21 cellular contexts compared by ENCODE assay signal in genomic region chr2:70233892-70234291, GRCh38. TPM values are rescaled to one million over a fixed set of nuclear protein-coding genes. Genes with fewer than 3 reads are reported as not detected.
A peak's percentile ranks its signal among the peaks of the same experiment; 100 is the strongest.
DNase-seq lines count a peak whose midpoint lies in the region; ATAC-seq, FAIRE-seq and TF ChIP-seq lines count a peak whose summit lies in the region.
"Had no signal": no experiment of that assay in that cellular context is flagged by ENCODE, and none has a peak within 500 bp of the region (broad histone marks: within the 10 kb centered on the region; RNA-seq: fewer than 3 reads in every experiment).

No MANE protein-coding gene starts in this region.

- H3K4me2 ChIP-seq in SK-N-SH (no peak overlapping the region), HepG2 (ENCODE audit: low read depth, low read length) (no peak overlapping the region)
- H3K4me2 ChIP-seq: GM23338 had no signal

- H4K20me1 ChIP-seq in SK-N-SH (ENCODE audit: insufficient read depth), result peaks cover 49% of the 10 kb centered on the region
- peaks cover 26% of the 10 kb centered on the region for H4K20me1 ChIP-seq in HepG2 (ENCODE audit: insufficient read depth, low read length)

- in situ Hi-C loops in HepG2 (cut with HindIII; ENCODE audit: extremely low pct_ligation_motif_present, low pct_unique_long_range_greater_than_20kb), result no loop called here

- H3F3A ChIP-seq in SK-N-SH (replicated peaks; ENCODE audit: insufficient read depth), result peaks cover 27% of the 10 kb centered on the region

- H3K9me3 ChIP-seq in SK-N-SH (no peaks in the 10 kb centered on the region), HepG2 (ENCODE audit: low read length) (no peaks in the 10 kb centered on the region)

- no peak for TF ChIP-seq CTCF in SK-N-SH (IDR thresholded peaks at IDR 0.05)
- no peak for TF ChIP-seq CTCF in HepG2 (CRISPR knock-in tag; IDR thresholded peaks at IDR 0.05)

- H2AFZ ChIP-seq in SK-N-SH (ENCODE audit: low read depth), result no peak overlapping the region
- H2AFZ ChIP-seq in HepG2 (ENCODE audit: low read length), result no peak overlapping the region
- H2AFZ ChIP-seq: GM23338 had no signal

- 74% methylated on average over 3 of the region's 3 CpGs for WGBS in SK-N-SH (ENCODE audit: low lambda C conversion rate)
- WGBS in HepG2 (ENCODE audit: low lambda C conversion rate), result 89% methylated on average over 3 of the region's 3 CpGs

- intact Hi-C loops in HepG2 (cut with micrococcal nuclease; ENCODE audit: unreplicated experiment), result no loop called here

- no peak for FAIRE-seq in HepG2 (lab: Jason Lieb, UNC)
- FAIRE-seq: GM19239, K562 had no signal

- TSS peak; percentile 23 for BruUV-seq in HepG2 (replicated peaks; lab: Mats Ljungman, UMichigan)

- H3K36me3 Mint-ChIP-seq in central memory CD8-positive, alpha-beta T cell (ENCODE audit: insufficient read depth), result peaks cover 63% of the 10 kb centered on the region

- H3K9ac ChIP-seq in SK-N-SH (no peak overlapping the region), HepG2 (ENCODE audit: insufficient read depth, low read depth, low read length) (no peak overlapping the region)

- CTCF ChIA-PET in SK-N-SH (lab: Yijun Ruan, JAX), result no interaction called here
- CTCF ChIA-PET in HepG2 (lab: Yijun Ruan, JAX; ENCODE audit: low intra/inter-chr PET ratio, low total read pairs), result no interaction called here

- no peaks in the 10 kb centered on the region for H3K27me3 Mint-ChIP-seq in central memory CD8-positive, alpha-beta T cell

- POLR2A ChIA-PET in SK-N-SH (lab: Yijun Ruan, JAX), result no interaction called here
- POLR2A ChIA-PET in HepG2 (lab: Yijun Ruan, JAX), result no interaction called here

- TF ChIP-seq RAD21 in SK-N-SH (IDR thresholded peaks at IDR 0.05; ENCODE audit: low read length) (no peak), HepG2 (CRISPR knock-in tag; IDR thresholded peaks at IDR 0.05) (no peak)

- H3K4me3 Mint-ChIP-seq in central memory CD8-positive, alpha-beta T cell, result no peak overlapping the region
- H3K4me3 Mint-ChIP-seq: CD14-positive monocyte, GM23338 had no signal

- H3K27me3 ChIP-seq in SK-N-SH (ENCODE audit: insufficient read depth) (no peaks in the 10 kb centered on the region), HepG2 (ENCODE audit: control insufficient read depth in 1 of 2, insufficient read depth in 2 of 2, low read length in 2 of 2) (no peaks in the 10 kb centered on the region)

- no peak for ATAC-seq in SK-N-SH treated with all-trans-retinoic acid at 6 μM for 48 hours
- ATAC-seq in central memory CD8-positive, alpha-beta T cell (replicated peaks; ENCODE audit: extremely low read depth, poor library complexity, severe bottlenecking), result no peak
- ATAC-seq in HepG2, result no peak
- ATAC-seq: GM23338, K562 had no signal

- H3K27ac Mint-ChIP-seq in central memory CD8-positive, alpha-beta T cell (ENCODE audit: low read depth), result peak overlapping the region; percentile 19
- H3K27ac Mint-ChIP-seq: CD14-positive monocyte, GM23338 had no signal

- TF ChIP-seq EP300 in SK-N-SH (IDR thresholded peaks at IDR 0.05; ENCODE audit: borderline replicate concordance in 1 of 2, low read depth in 1 of 2, low read length in 1 of 2) (no peak), HepG2 (IDR thresholded peaks at IDR 0.05; ENCODE audit: low read depth in 2 of 2, low read length in 2 of 2) (no peak), HepG2 (CRISPR knock-in tag; IDR thresholded peaks at IDR 0.05; ENCODE audit: borderline replicate concordance) (no peak)

- peaks cover 92% of the 10 kb centered on the region for H3K79me2 ChIP-seq in SK-N-SH (ENCODE audit: insufficient read depth)
- peaks cover 40% of the 10 kb centered on the region for H3K79me2 ChIP-seq in HepG2 (ENCODE audit: insufficient read depth, low read length)

- H3K27ac ChIP-seq in SK-N-SH (ENCODE audit: low read depth in 2 of 2, low read length in 1 of 2) (no peak overlapping the region), HepG2 (ENCODE audit: extremely low read length, insufficient read depth, low read length) (no peak overlapping the region)
- H3K27ac ChIP-seq: 22Rv1 had no signal

- H3K36me3 ChIP-seq in SK-N-SH (replicated peaks in 1 of 2; ENCODE audit: control insufficient read depth in 1 of 2, insufficient read depth in 2 of 2, low read length in 1 of 2), result peaks cover 33 to 64% of the 10 kb centered on the region in 2 experiments
- H3K36me3 ChIP-seq in HepG2 (replicated peaks in 1 of 2; ENCODE audit: control insufficient read depth in 1 of 2, insufficient read depth in 2 of 2, low read length in 2 of 2), result peaks cover 21 to 81% of the 10 kb centered on the region in 2 experiments

- TF ChIP-seq POLR2A in HepG2 (IDR thresholded peaks at IDR 0.05; ENCODE audit: insufficient read depth in 1 of 2, low read depth in 2 of 2, low read length in 2 of 2), result no peak

- H3K4me3 ChIP-seq in SK-N-SH (ENCODE audit: low read depth in 2 of 2, low read length in 1 of 2) (no peak overlapping the region), HepG2 (replicated peaks in 1 of 3; ENCODE audit: insufficient read depth in 1 of 3, low read depth in 2 of 3, low read length in 3 of 3) (no peak overlapping the region)
- H3K4me3 ChIP-seq: GM23338, K562 had no signal

- no peaks in the 10 kb centered on the region for H3K9me3 Mint-ChIP-seq in central memory CD8-positive, alpha-beta T cell
- H3K9me3 Mint-ChIP-seq: CD14-positive monocyte, GM23338 had no signal

- DNase-seq in SK-N-SH, result peak; percentile 22
- DNase-seq in central memory CD8-positive, alpha-beta T cell (ENCODE audit: low spot score in 2 of 2), result no peak
- DNase-seq in HepG2 (ENCODE audit: low spot score), result no peak
- DNase-seq in renal cortical epithelial cell (ENCODE audit: low read depth), result peak; percentile 46
- DNase-seq in NCI-H1930 (lab: John Stamatoyannopoulos, UW), result no peak
- no peak for DNase-seq in DMS 273 treated with DMSO at 0.1 percent for 48 hours (lab: John Stamatoyannopoulos, UW)
- no peak for DNase-seq in NCI-H82 treated with DMSO at 0.1 percent for 48 hours (lab: John Stamatoyannopoulos, UW; ENCODE audit: unreplicated experiment)
- DNase-seq: COR-L47, GF-D8, HCEC 1CT, NCI-H1105, NCI-H1694, NCI-H748 treated with DMSO at 0.1 percent for 48 hours, RPMI8226, SHP77 treated with DMSO at 0.1 percent for 48 hours had no signal

- no peaks in the 10 kb centered on the region for H3K9me2 ChIP-seq in SK-N-SH

- no peaks in the 10 kb centered on the region for H3K4me1 Mint-ChIP-seq in central memory CD8-positive, alpha-beta T cell
- H3K4me1 Mint-ChIP-seq: CD14-positive monocyte, GM23338 had no signal

- H3K4me1 ChIP-seq in SK-N-SH (ENCODE audit: control insufficient read depth in 1 of 2, insufficient read depth in 2 of 2, low read depth in 1 of 2, low read length in 1 of 2), result no peaks in the 10 kb centered on the region
- H3K4me1 ChIP-seq in HepG2 (ENCODE audit: insufficient read depth, low read length), result no peaks in the 10 kb centered on the region

RNA-seq across cellular contexts. Expression of gene TIA1, which starts 14.5 kb away (rescaled TPM):
- polyA plus RNA-seq in SK-N-SH (2012; rRNA removed) (77.7 and 98.0 TPM in 2 replicates), HepG2 (2011; rRNA removed) (306 and 319 TPM in 2 replicates)
- polyA plus RNA-seq in SK-N-SH (2012; cell fraction: cytosol; rRNA removed), result 45.2 and 48.0 TPM in 2 replicates
- polyA plus RNA-seq in SK-N-SH (2012; cell fraction: nucleus; rRNA removed), result 384 and 536 TPM in 2 replicates
- total RNA-seq in HepG2 (2016; rRNA removed; fragmentation: Illumina TruSeq; extraction: Trizol) (199 and 209 TPM in 2 replicates), renal cortical epithelial cell (35.8 and 154 TPM in 2 replicates)
- total RNA-seq in HepG2 (2016; cell fraction: cytosol; rRNA removed; fragmentation: Illumina TruSeq; extraction: Trizol; ENCODE audit: low read depth), result 46.3 and 52.7 TPM in 2 replicates
- total RNA-seq in HepG2 (2016; cell fraction: insoluble cytoplasmic fraction; rRNA removed; fragmentation: Illumina TruSeq; extraction: Trizol), result 193 and 198 TPM in 2 replicates
- total RNA-seq in HepG2 (2016; cell fraction: membrane; rRNA removed; fragmentation: Illumina TruSeq; extraction: Trizol), result 37.9 and 45.7 TPM in 2 replicates
- 256 and 292 TPM in 2 replicates for total RNA-seq in HepG2 (2016; cell fraction: nucleus; rRNA removed; fragmentation: Illumina TruSeq; extraction: Trizol)
- 41.7 and 42.1 TPM in 2 replicates for polyA plus RNA-seq in HepG2 (2011; cell fraction: cytosol; rRNA removed)
- polyA plus RNA-seq in HepG2 (2011; cell fraction: nucleus; rRNA removed), result 1,074 and 1,129 TPM in 2 replicates
- 147 and 204 TPM in 2 replicates for polyA plus RNA-seq in HepG2 (2012)
- 6.0 and 6.8 TPM in 2 replicates for polyA plus RNA-seq in HepG2 (2016; cell fraction: cytosol; fragmentation: Illumina TruSeq; extraction: Trizol; ENCODE audit: low read depth)
- polyA plus RNA-seq in HepG2 (2016; cell fraction: insoluble cytoplasmic fraction; fragmentation: Illumina TruSeq; extraction: Trizol; ENCODE audit: low read depth), result 108 and 119 TPM in 2 replicates
- polyA plus RNA-seq in HepG2 (2016; cell fraction: membrane; fragmentation: Illumina TruSeq; extraction: Trizol; ENCODE audit: low read depth), result 16.0 TPM in 2 replicates
- polyA plus RNA-seq in HepG2 (2016; cell fraction: nucleus; fragmentation: Illumina TruSeq; extraction: Trizol; ENCODE audit: insufficient read depth, low read depth), result 613 and 622 TPM in 2 replicates
- polyA minus RNA-seq in HepG2 (2011; rRNA and poly(A)+ RNA removed; ENCODE audit: low replicate concordance), result 79.8 and 109 TPM in 2 replicates
- 61.2 and 67.1 TPM in 2 replicates for polyA minus RNA-seq in HepG2 (2011; cell fraction: cytosol; rRNA and poly(A)+ RNA removed)
- 718 and 820 TPM in 2 replicates for polyA minus RNA-seq in HepG2 (2011; cell fraction: nucleus; rRNA and poly(A)+ RNA removed)

RNA-seq across cellular contexts. Expression of gene PCYOX1, which starts 24.0 kb away (rescaled TPM):
- 20.7 and 26.5 TPM in 2 replicates for polyA plus RNA-seq in SK-N-SH (2012; rRNA removed)
- polyA plus RNA-seq in SK-N-SH (2012; cell fraction: cytosol; rRNA removed), result 32.0 and 33.6 TPM in 2 replicates
- 7.7 and 14.5 TPM in 2 replicates for polyA plus RNA-seq in SK-N-SH (2012; cell fraction: nucleus; rRNA removed)
- total RNA-seq in HepG2 (2016; rRNA removed; fragmentation: Illumina TruSeq; extraction: Trizol), result 64.6 and 94.8 TPM in 2 replicates
- total RNA-seq in HepG2 (2016; cell fraction: cytosol; rRNA removed; fragmentation: Illumina TruSeq; extraction: Trizol; ENCODE audit: low read depth), result 5.0 and 5.6 TPM in 2 replicates
- 62.4 and 97.7 TPM in 2 replicates for total RNA-seq in HepG2 (2016; cell fraction: insoluble cytoplasmic fraction; rRNA removed; fragmentation: Illumina TruSeq; extraction: Trizol)
- total RNA-seq in HepG2 (2016; cell fraction: membrane; rRNA removed; fragmentation: Illumina TruSeq; extraction: Trizol), result 22.4 and 27.7 TPM in 2 replicates
- total RNA-seq in HepG2 (2016; cell fraction: nucleus; rRNA removed; fragmentation: Illumina TruSeq; extraction: Trizol), result 86.9 and 110 TPM in 2 replicates
- 61.0 and 86.6 TPM in 2 replicates for polyA plus RNA-seq in HepG2 (2011; rRNA removed)
- 37.9 and 61.2 TPM in 2 replicates for polyA plus RNA-seq in HepG2 (2011; cell fraction: cytosol; rRNA removed)
- 10.2 and 15.2 TPM in 2 replicates for polyA plus RNA-seq in HepG2 (2011; cell fraction: nucleus; rRNA removed)
- polyA plus RNA-seq in HepG2 (2012), result 110 and 112 TPM in 2 replicates
- polyA plus RNA-seq in HepG2 (2016; cell fraction: cytosol; fragmentation: Illumina TruSeq; extraction: Trizol; ENCODE audit: low read depth), result 4.3 and 4.7 TPM in 2 replicates
- polyA plus RNA-seq in HepG2 (2016; cell fraction: insoluble cytoplasmic fraction; fragmentation: Illumina TruSeq; extraction: Trizol; ENCODE audit: low read depth), result 53.5 and 58.1 TPM in 2 replicates
- 10.1 and 11.7 TPM in 2 replicates for polyA plus RNA-seq in HepG2 (2016; cell fraction: membrane; fragmentation: Illumina TruSeq; extraction: Trizol; ENCODE audit: low read depth)
- polyA plus RNA-seq in HepG2 (2016; cell fraction: nucleus; fragmentation: Illumina TruSeq; extraction: Trizol; ENCODE audit: insufficient read depth, low read depth), result 99.9 and 103 TPM in 2 replicates
- polyA minus RNA-seq in HepG2 (2011; rRNA and poly(A)+ RNA removed; ENCODE audit: low replicate concordance), result 25.7 and 59.9 TPM in 2 replicates
- polyA minus RNA-seq in HepG2 (2011; cell fraction: cytosol; rRNA and poly(A)+ RNA removed), result 65.6 and 74.8 TPM in 2 replicates
- polyA minus RNA-seq in HepG2 (2011; cell fraction: nucleus; rRNA and poly(A)+ RNA removed), result 26.8 and 37.2 TPM in 2 replicates
- 44.8 and 107 TPM in 2 replicates for total RNA-seq in renal cortical epithelial cell

RNA-seq across cellular contexts. Expression of gene C2orf42, which starts 43.1 kb away (rescaled TPM):
- polyA plus RNA-seq in SK-N-SH (2012; rRNA removed), result 5.1 and 6.8 TPM in 2 replicates
- 5.1 and 7.2 TPM in 2 replicates for polyA plus RNA-seq in SK-N-SH (2012; cell fraction: cytosol; rRNA removed)
- polyA plus RNA-seq in SK-N-SH (2012; cell fraction: nucleus; rRNA removed), result 7.8 and 10.7 TPM in 2 replicates
- total RNA-seq in HepG2 (2016; rRNA removed; fragmentation: Illumina TruSeq; extraction: Trizol), result 9.9 and 11.1 TPM in 2 replicates
- 20.6 and 21.9 TPM in 2 replicates for total RNA-seq in HepG2 (2016; cell fraction: cytosol; rRNA removed; fragmentation: Illumina TruSeq; extraction: Trizol; ENCODE audit: low read depth)
- total RNA-seq in HepG2 (2016; cell fraction: insoluble cytoplasmic fraction; rRNA removed; fragmentation: Illumina TruSeq; extraction: Trizol), result 9.3 and 9.6 TPM in 2 replicates
- 21.6 and 22.7 TPM in 2 replicates for total RNA-seq in HepG2 (2016; cell fraction: membrane; rRNA removed; fragmentation: Illumina TruSeq; extraction: Trizol)
- total RNA-seq in HepG2 (2016; cell fraction: nucleus; rRNA removed; fragmentation: Illumina TruSeq; extraction: Trizol), result 8.7 and 10.0 TPM in 2 replicates
- polyA plus RNA-seq in HepG2 (2011; rRNA removed), result 9.3 and 10.1 TPM in 2 replicates
- 6.6 and 7.2 TPM in 2 replicates for polyA plus RNA-seq in HepG2 (2011; cell fraction: cytosol; rRNA removed)
- polyA plus RNA-seq in HepG2 (2011; cell fraction: nucleus; rRNA removed), result 10.9 and 14.5 TPM in 2 replicates
- polyA plus RNA-seq in HepG2 (2012), result 8.7 and 9.4 TPM in 2 replicates
- polyA plus RNA-seq in HepG2 (2016; cell fraction: cytosol; fragmentation: Illumina TruSeq; extraction: Trizol; ENCODE audit: low read depth), result 2.6 and 2.8 TPM in 2 replicates
- 9.2 and 10.0 TPM in 2 replicates for polyA plus RNA-seq in HepG2 (2016; cell fraction: insoluble cytoplasmic fraction; fragmentation: Illumina TruSeq; extraction: Trizol; ENCODE audit: low read depth)
- polyA plus RNA-seq in HepG2 (2016; cell fraction: membrane; fragmentation: Illumina TruSeq; extraction: Trizol; ENCODE audit: low read depth), result 5.3 and 7.7 TPM in 2 replicates
- polyA plus RNA-seq in HepG2 (2016; cell fraction: nucleus; fragmentation: Illumina TruSeq; extraction: Trizol; ENCODE audit: insufficient read depth, low read depth), result 8.3 and 10.9 TPM in 2 replicates
- polyA minus RNA-seq in HepG2 (2011; rRNA and poly(A)+ RNA removed; ENCODE audit: low replicate concordance), result 26.9 and 49.5 TPM in 2 replicates
- polyA minus RNA-seq in HepG2 (2011; cell fraction: cytosol; rRNA and poly(A)+ RNA removed), result 8.3 and 17.8 TPM in 2 replicates
- polyA minus RNA-seq in HepG2 (2011; cell fraction: nucleus; rRNA and poly(A)+ RNA removed), result 22.4 and 25.1 TPM in 2 replicates
- 8.9 and 20.8 TPM in 2 replicates for total RNA-seq in renal cortical epithelial cell

RNA-seq across cellular contexts. Expression of gene SNRPG, which starts 59.6 kb away (rescaled TPM):
- polyA plus RNA-seq in SK-N-SH (2012; rRNA removed) (141 and 159 TPM in 2 replicates), HepG2 (2011; rRNA removed) (163 and 221 TPM in 2 replicates)
- 215 and 419 TPM in 2 replicates for polyA plus RNA-seq in SK-N-SH (2012; cell fraction: cytosol; rRNA removed)
- polyA plus RNA-seq in SK-N-SH (2012; cell fraction: nucleus; rRNA removed), result 23.3 and 37.7 TPM in 2 replicates
- total RNA-seq in HepG2 (2016; rRNA removed; fragmentation: Illumina TruSeq; extraction: Trizol) (484 and 618 TPM in 2 replicates), renal cortical epithelial cell (100 and 375 TPM in 2 replicates)
- total RNA-seq in HepG2 (2016; cell fraction: cytosol; rRNA removed; fragmentation: Illumina TruSeq; extraction: Trizol; ENCODE audit: low read depth), result 179 and 199 TPM in 2 replicates
- 477 and 694 TPM in 2 replicates for total RNA-seq in HepG2 (2016; cell fraction: insoluble cytoplasmic fraction; rRNA removed; fragmentation: Illumina TruSeq; extraction: Trizol)
- total RNA-seq in HepG2 (2016; cell fraction: membrane; rRNA removed; fragmentation: Illumina TruSeq; extraction: Trizol), result 245 and 289 TPM in 2 replicates
- total RNA-seq in HepG2 (2016; cell fraction: nucleus; rRNA removed; fragmentation: Illumina TruSeq; extraction: Trizol), result 175 and 190 TPM in 2 replicates
- polyA plus RNA-seq in HepG2 (2011; cell fraction: cytosol; rRNA removed), result 79.5 and 124 TPM in 2 replicates
- polyA plus RNA-seq in HepG2 (2011; cell fraction: nucleus; rRNA removed), result 21.3 and 54.3 TPM in 2 replicates
- 258 and 453 TPM in 2 replicates for polyA plus RNA-seq in HepG2 (2012)
- 184 and 222 TPM in 2 replicates for polyA plus RNA-seq in HepG2 (2016; cell fraction: cytosol; fragmentation: Illumina TruSeq; extraction: Trizol; ENCODE audit: low read depth)
- 589 and 668 TPM in 2 replicates for polyA plus RNA-seq in HepG2 (2016; cell fraction: insoluble cytoplasmic fraction; fragmentation: Illumina TruSeq; extraction: Trizol; ENCODE audit: low read depth)
- 221 and 287 TPM in 2 replicates for polyA plus RNA-seq in HepG2 (2016; cell fraction: membrane; fragmentation: Illumina TruSeq; extraction: Trizol; ENCODE audit: low read depth)
- 259 and 311 TPM in 2 replicates for polyA plus RNA-seq in HepG2 (2016; cell fraction: nucleus; fragmentation: Illumina TruSeq; extraction: Trizol; ENCODE audit: insufficient read depth, low read depth)
- 2.7 and 11.1 TPM in 2 replicates for polyA minus RNA-seq in HepG2 (2011; rRNA and poly(A)+ RNA removed; ENCODE audit: low replicate concordance)
- polyA minus RNA-seq in HepG2 (2011; cell fraction: cytosol; rRNA and poly(A)+ RNA removed), result 25.5 and 29.5 TPM in 2 replicates
- polyA minus RNA-seq in HepG2 (2011; cell fraction: nucleus; rRNA and poly(A)+ RNA removed), result 33.7 and 41.6 TPM in 2 replicates

Comparison
In these comparisons a context has a peak if more than half of its experiments do, and no peak if none do; other contexts are left out.
1. DNase-seq: peak in SK-N-SH (single experiment) and renal cortical epithelial cell (single experiment); none in central memory CD8-positive, alpha-beta T cell (0 of 2), HepG2 (single experiment), NCI-H1930 (0 of 2), DMS 273 treated with DMSO at 0.1 percent for 48 hours (single experiment) and NCI-H82 treated with DMSO at 0.1 percent for 48 hours (single experiment).